In genomic region chr10:27998954-27999275, GRCh38 we compare ENCODE assay signal across 8 cellular contexts. TPM values are rescaled to one million over a fixed set of nuclear protein-coding genes. Genes with fewer than 3 reads are reported as not detected.
A peak's percentile ranks its signal among the peaks of the same experiment; 100 is the strongest.
DNase-seq lines count a peak whose midpoint lies in the region; ATAC-seq and TF ChIP-seq lines count a peak whose summit lies in the region.

Gene ODAD2, minus strand, starts transcription at chr10:27999079. Its CDS starts 3,937 bp downstream, at chr10:27995142.

- H3K4me3 ChIP-seq in left lung (peak within 1 kb of the TSS; percentile 55 to 56), subcutaneous abdominal adipose tissue (ENCODE audit: low read depth in 1 of 5, low read length in 5 of 5) (peak within 1 kb of the TSS; percentile 66 to 85 (median 74))

- H3K9ac ChIP-seq in subcutaneous abdominal adipose tissue (ENCODE audit: low read length in 5 of 5): peak within 1 kb of the TSS in 2 of 5 donors; percentile 38 to 39

- no peak for ATAC-seq in activated naive CD8-positive, alpha-beta T cell treated with anti-CD3 and anti-CD28 coated beads, Interleukin-2, amount 10 ng/mL, durations not matched to agents 7 days and 5 days (ENCODE audit: low read depth)
- ATAC-seq in left lung: no peak
- no peak for ATAC-seq in GM21390 (IDR thresholded peaks at IDR 0.05; ENCODE audit: unreplicated experiment)
- ATAC-seq in HG02840 (IDR thresholded peaks at IDR 0.05; ENCODE audit: low FRiP score, unreplicated experiment): no peak
- ATAC-seq in GM19324 (IDR thresholded peaks at IDR 0.05; ENCODE audit: low FRiP score, unreplicated experiment): no peak

- H3K27me3 ChIP-seq in left lung: peaks cover 6 to 40% of the 10 kb centered on the region in 2 donors
- H3K27me3 ChIP-seq in subcutaneous abdominal adipose tissue (ENCODE audit: control insufficient read depth in 5 of 5, insufficient read depth in 4 of 5, low read length in 5 of 5): peaks cover 0 to 15% (median 2%) of the 10 kb centered on the region in 5 donors

- no peaks in the 10 kb centered on the region for H3K36me3 Mint-ChIP-seq in activated CD4-positive, alpha-beta T cell treated with anti-CD3 and anti-CD28 coated beads, Interleukin-2, amount 10 ng/mL, durations not matched to agents 24 days and 14 days (ENCODE audit: low read depth)
- H3K36me3 Mint-ChIP-seq in activated naive CD8-positive, alpha-beta T cell treated with anti-CD3 and anti-CD28 coated beads, Interleukin-2, amount 10 ng/mL, durations not matched to agents 7 days and 5 days: no peaks in the 10 kb centered on the region

- no peaks in the 10 kb centered on the region for H3K9me3 Mint-ChIP-seq in activated CD4-positive, alpha-beta T cell treated with anti-CD3 and anti-CD28 coated beads, Interleukin-2, amount 10 ng/mL, durations not matched to agents 24 days and 14 days
- peaks cover 2% of the 10 kb centered on the region for H3K9me3 Mint-ChIP-seq in activated naive CD8-positive, alpha-beta T cell treated with anti-CD3 and anti-CD28 coated beads, Interleukin-2, amount 10 ng/mL, durations not matched to agents 7 days and 5 days

- H3K27ac ChIP-seq in left lung (no peak within 1 kb of the TSS), subcutaneous abdominal adipose tissue (ENCODE audit: low read depth, low read length) (no peak within 1 kb of the TSS)

- intact Hi-C loops in activated CD4-positive, alpha-beta T cell treated with anti-CD3 and anti-CD28 coated beads, Interleukin-2, amount 10 ng/mL, durations not matched to agents 24 days and 14 days (cut with micrococcal nuclease): loop anchor here (10.0 kb wide), 1 partner anchor 254 kb away; the partner anchor contains the start of gene MKX
- intact Hi-C loops in left lung (cut with DNase I): no loop called here

- H3K36me3 ChIP-seq in left lung: no peaks in the 10 kb centered on the region
- no peaks in the 10 kb centered on the region for H3K36me3 ChIP-seq in subcutaneous abdominal adipose tissue (ENCODE audit: control insufficient read depth in 5 of 5, insufficient read depth in 5 of 5, low read length in 5 of 5)

- H3K9me3 ChIP-seq in left lung (no peaks in the 10 kb centered on the region), subcutaneous abdominal adipose tissue (ENCODE audit: control insufficient read depth in 5 of 5, low read length in 5 of 5) (no peaks in the 10 kb centered on the region)

- peaks cover 12% of the 10 kb centered on the region for H3K4me1 Mint-ChIP-seq in activated CD4-positive, alpha-beta T cell treated with anti-CD3 and anti-CD28 coated beads, Interleukin-2, amount 10 ng/mL, durations not matched to agents 24 days and 14 days
- H3K4me1 Mint-ChIP-seq in activated naive CD8-positive, alpha-beta T cell treated with anti-CD3 and anti-CD28 coated beads, Interleukin-2, amount 10 ng/mL, durations not matched to agents 7 days and 5 days: peaks cover 10% of the 10 kb centered on the region

- no peak for DNase-seq in activated CD4-positive, alpha-beta T cell treated with anti-CD3 and anti-CD28 coated beads, Interleukin-2, amount 10 ng/mL, durations not matched to agents 24 days and 14 days
- no peak for DNase-seq in activated CD4-positive, alpha-beta T cell treated with anti-CD3 and anti-CD28 coated beads for 1 hour
- DNase-seq in activated naive CD8-positive, alpha-beta T cell treated with anti-CD3 and anti-CD28 coated beads, Interleukin-2, amount 10 ng/mL, durations not matched to agents 7 days and 5 days: no peak
- no peak for DNase-seq in left lung

- peaks cover 51% of the 10 kb centered on the region for H3K27me3 Mint-ChIP-seq in activated CD4-positive, alpha-beta T cell treated with anti-CD3 and anti-CD28 coated beads, Interleukin-2, amount 10 ng/mL, durations not matched to agents 24 days and 14 days
- H3K27me3 Mint-ChIP-seq in activated naive CD8-positive, alpha-beta T cell treated with anti-CD3 and anti-CD28 coated beads, Interleukin-2, amount 10 ng/mL, durations not matched to agents 7 days and 5 days: peaks cover 67% of the 10 kb centered on the region

- TF ChIP-seq CTCF in left lung (IDR thresholded peaks at IDR 0.05): no peak

- H3K4me1 ChIP-seq in left lung (peaks cover 0 to 8% of the 10 kb centered on the region in 2 donors), subcutaneous abdominal adipose tissue (ENCODE audit: control insufficient read depth in 5 of 5, insufficient read depth in 5 of 5, low read length in 5 of 5) (peaks cover 0 to 14% (median 11%) of the 10 kb centered on the region in 5 donors)

- no peak within 1 kb of the TSS for H3K27ac Mint-ChIP-seq in activated CD4-positive, alpha-beta T cell treated with anti-CD3 and anti-CD28 coated beads, Interleukin-2, amount 10 ng/mL, durations not matched to agents 24 days and 14 days
- no peak within 1 kb of the TSS for H3K27ac Mint-ChIP-seq in activated naive CD8-positive, alpha-beta T cell treated with anti-CD3 and anti-CD28 coated beads, Interleukin-2, amount 10 ng/mL, durations not matched to agents 7 days and 5 days

- peak within 1 kb of the TSS; percentile 79 for H3K4me3 Mint-ChIP-seq in activated CD4-positive, alpha-beta T cell treated with anti-CD3 and anti-CD28 coated beads, Interleukin-2, amount 10 ng/mL, durations not matched to agents 24 days and 14 days
- H3K4me3 Mint-ChIP-seq in activated naive CD8-positive, alpha-beta T cell treated with anti-CD3 and anti-CD28 coated beads, Interleukin-2, amount 10 ng/mL, durations not matched to agents 7 days and 5 days: peak within 1 kb of the TSS; percentile 88

- POLR2A ChIA-PET in activated naive CD8-positive, alpha-beta T cell treated with anti-CD3 and anti-CD28 coated beads, Interleukin-2, amount 10 ng/mL, durations not matched to agents 7 days and 5 days (lab: Charles Lee): no interaction called here

RNA-seq across cellular contexts. Expression of gene ODAD2, which starts in this region (rescaled TPM):
- total RNA-seq in activated CD4-positive, alpha-beta T cell treated with anti-CD3 and anti-CD28 coated beads, Interleukin-2, amount 10 ng/mL, durations not matched to agents 24 days and 14 days: not detected in 2 replicates
- total RNA-seq in activated naive CD8-positive, alpha-beta T cell treated with anti-CD3 and anti-CD28 coated beads, Interleukin-2, amount 10 ng/mL, durations not matched to agents 7 days and 5 days: not detected
- total RNA-seq in left lung: 1 to 10 TPM in 1 of 2 donors, under 1 TPM in 1; 0.29 to 2.8 TPM
